Comparison of ENCODE assay signal across 12 cellular contexts in the genomic region with DNA sequence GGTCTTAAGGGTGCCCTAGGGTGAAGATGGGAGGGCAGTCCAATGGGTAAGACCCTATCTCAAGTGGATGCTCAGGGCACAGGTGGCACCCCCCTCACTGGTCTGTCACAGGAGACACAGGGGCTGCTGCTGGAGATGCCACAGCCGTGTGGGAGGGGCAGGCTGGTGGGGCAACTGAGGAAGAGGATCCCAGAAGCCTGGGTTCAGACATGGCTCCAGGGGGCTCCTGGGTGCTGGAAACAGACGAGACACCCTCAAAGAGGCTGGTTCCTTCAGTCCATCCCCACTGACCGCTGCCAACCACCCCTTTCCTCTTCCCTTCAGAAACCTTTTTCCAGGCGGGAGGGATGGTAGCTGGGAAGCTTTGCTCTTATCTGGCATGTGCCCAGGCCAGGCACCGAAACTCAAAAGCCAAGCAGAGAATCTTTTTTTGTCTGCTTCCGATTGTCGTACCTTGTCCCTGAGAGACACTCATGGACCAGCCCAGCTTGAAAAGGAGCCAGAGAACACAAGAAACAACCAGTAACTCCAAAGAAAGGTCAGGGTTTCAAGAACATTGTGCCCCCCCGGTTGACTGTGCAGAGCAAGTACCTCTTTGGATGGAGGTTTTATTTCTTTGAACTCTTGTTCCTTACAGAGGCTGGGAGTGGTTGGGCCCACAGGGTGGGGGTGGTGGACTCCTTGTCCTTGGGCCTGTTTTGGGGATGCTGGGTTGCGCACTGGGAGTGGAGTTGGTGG. TPM values are rescaled to one million over a fixed set of nuclear protein-coding genes. Genes with fewer than 3 reads are reported as not detected.
"Had no signal": no experiment of that assay in that cellular context is flagged by ENCODE, and none has a peak within 500 bp of the region (broad histone marks: within the 10 kb centered on the region; RNA-seq: fewer than 3 reads in every experiment).

No MANE protein-coding gene starts in this region.

- H3K4me3 Mint-ChIP-seq: effector memory CD8-positive, alpha-beta T cell; natural killer cell treated with Interleukin-12 subunit alpha and Interleukin-12 subunit beta and Interleukin-15 and Interleukin-18, amount 100 ng/mL, for 72 hours; stimulated activated naive B cell treated with anti-CD40 and anti-IgM and Interleukin-4, amounts not matched to agents 10 μg/mL and 1 μg/mL and 100 μg/mL, for 72 hours had no signal

- H3K36me3 ChIP-seq: adrenal gland, pancreas had no signal

- H3K4me3 ChIP-seq: adrenal gland, pancreas had no signal

- H3K27me3 ChIP-seq: adrenal gland, pancreas had no signal

- H3K4me1 ChIP-seq: adrenal gland, pancreas had no signal

- H3K9me3 ChIP-seq: adrenal gland, pancreas had no signal

- ATAC-seq: effector memory CD8-positive, alpha-beta T cell; natural killer cell treated with Interleukin-12 subunit alpha and Interleukin-12 subunit beta and Interleukin-15 and Interleukin-18, amount 100 ng/mL, for 72 hours; pancreas; stimulated activated naive B cell treated with anti-CD40 and anti-IgM and Interleukin-4, amounts not matched to agents 10 μg/mL and 1 μg/mL and 100 μg/mL, for 72 hours had no signal

- H3K36me3 Mint-ChIP-seq: natural killer cell treated with Interleukin-12 subunit alpha and Interleukin-12 subunit beta and Interleukin-15 and Interleukin-18, amount 100 ng/mL, for 72 hours; stimulated activated naive B cell treated with anti-CD40 and anti-IgM and Interleukin-4, amounts not matched to agents 10 μg/mL and 1 μg/mL and 100 μg/mL, for 72 hours had no signal

- FAIRE-seq: pancreas, TTC549 had no signal

- H3K27ac Mint-ChIP-seq: activated T-helper 2 cell treated with anti-CD3 and anti-CD28 coated beads, Interferon-gamma antibody, Interleukin-2, Interleukin-4, amounts not matched to agents 10 μg/mL and 5 μg/mL and 100 μg/mL, durations not matched to agents 14 hours and 24 hours and 36 hours; effector memory CD8-positive, alpha-beta T cell; natural killer cell treated with Interleukin-12 subunit alpha and Interleukin-12 subunit beta and Interleukin-15 and Interleukin-18, amount 100 ng/mL, for 72 hours; stimulated activated naive B cell treated with anti-CD40 and anti-IgM and Interleukin-4, amounts not matched to agents 10 μg/mL and 1 μg/mL and 100 μg/mL, for 72 hours had no signal

- H3K27me3 Mint-ChIP-seq: effector memory CD8-positive, alpha-beta T cell had no signal

- DNase-seq: activated CD4-positive, alpha-beta T cell treated with anti-CD3 and anti-CD28 coated beads, Interleukin-2, amount 50 U/mL, for 1 hour; activated naive CD4-positive, alpha-beta T cell treated with anti-CD3 and anti-CD28 coated beads, Interleukin-2, amount 50 U/mL, for 16 hours; effector memory CD8-positive, alpha-beta T cell; pancreas; stimulated activated naive B cell treated with anti-CD40 and anti-IgM and Interleukin-4, amounts not matched to agents 10 μg/mL and 1 μg/mL and 100 μg/mL, for 72 hours; T-helper 2 cell had no signal

- H3K4me1 Mint-ChIP-seq: stimulated activated naive B cell treated with anti-CD40 and anti-IgM and Interleukin-4, amounts not matched to agents 10 μg/mL and 1 μg/mL and 100 μg/mL, for 72 hours had no signal

- H3K9me3 Mint-ChIP-seq: activated T-helper 2 cell treated with anti-CD3 and anti-CD28 coated beads, Interferon-gamma antibody, Interleukin-2, Interleukin-4, amounts not matched to agents 10 μg/mL and 5 μg/mL and 100 μg/mL, durations not matched to agents 14 hours and 24 hours and 36 hours; effector memory CD8-positive, alpha-beta T cell; natural killer cell treated with Interleukin-12 subunit alpha and Interleukin-12 subunit beta and Interleukin-15 and Interleukin-18, amount 100 ng/mL, for 72 hours had no signal

- H3K27ac ChIP-seq: pancreas had no signal

RNA-seq across cellular contexts. Expression of a gene that starts 28.5 kb away (rescaled TPM):
- total RNA-seq: activated CD8-positive, alpha-beta memory T cell treated with anti-CD3 and anti-CD28 coated beads for 36 hours; activated T-helper 2 cell treated with anti-CD3 and anti-CD28 coated beads, Interferon-gamma antibody, Interleukin-2, Interleukin-4, amounts not matched to agents 10 μg/mL and 5 μg/mL and 100 μg/mL, durations not matched to agents 14 hours and 24 hours and 36 hours; natural killer cell treated with Interleukin-12 subunit alpha and Interleukin-12 subunit beta and Interleukin-15 and Interleukin-18, amount 100 ng/mL, for 72 hours; renal cortical epithelial cell had no signal
